In genomic region chr20:2264118-2264517, GRCh38 we compare ENCODE assay signal across 16 cellular contexts. TPM values are rescaled to one million over a fixed set of nuclear protein-coding genes. Genes with fewer than 3 reads are reported as not detected.
"Had no signal": no experiment of that assay in that cellular context is flagged by ENCODE, and none has a peak within 500 bp of the region (broad histone marks: within the 10 kb centered on the region; RNA-seq: fewer than 3 reads in every experiment).

No MANE protein-coding gene starts in this region.

- H3K27ac Mint-ChIP-seq: activated CD4-positive, alpha-beta memory T cell treated with anti-CD3 and anti-CD28 coated beads, Interleukin-2, amount 10 ng/mL, durations not matched to agents 7 days and 5 days; activated CD4-positive, alpha-beta T cell treated with anti-CD3 and anti-CD28 coated beads for 36 hours; activated naive CD8-positive, alpha-beta T cell treated with anti-CD3 and anti-CD28 coated beads for 36 hours; natural killer cell treated with Interleukin-12 subunit alpha and Interleukin-12 subunit beta and Interleukin-15 and Interleukin-18, amount 100 ng/mL, for 72 hours; stimulated activated naive CD8-positive, alpha-beta T cell treated with anti-CD3 and anti-CD28 coated beads, Interleukin-15, Interleukin-2, amounts not matched to agents 100 ng/mL and 50 ng/mL, for 24 hours had no signal

- DNase-seq: activated gamma-delta T cell; activated naive CD8-positive, alpha-beta T cell treated with anti-CD3 and anti-CD28 coated beads for 36 hours; activated T-cell treated with anti-CD3 and anti-CD28 coated beads, Interleukin-2, amount 50 U/mL, for 48 hours; dorsolateral prefrontal cortex; gastrocnemius medialis; stimulated activated CD4-positive, alpha-beta T cell treated with anti-CD3 and anti-CD28 coated beads, Interleukin-15, amount 100 ng/mL, for 24 hours; stimulated activated CD4-positive, alpha-beta T cell treated with anti-CD3 and anti-CD28 coated beads, Interleukin-4, amount 100 ng/mL, for 24 hours; testis had no signal

- H3K9me3 ChIP-seq: gastrocnemius medialis, testis, upper lobe of right lung had no signal

- H3K27me3 ChIP-seq: gastrocnemius medialis, testis, upper lobe of right lung had no signal

- H3K4me3 ChIP-seq: dorsolateral prefrontal cortex, gastrocnemius medialis, testis, upper lobe of right lung had no signal

- H3K36me3 ChIP-seq: gastrocnemius medialis, upper lobe of right lung had no signal

- H3K4me1 ChIP-seq: gastrocnemius medialis, testis, upper lobe of right lung had no signal

- H3K36me3 Mint-ChIP-seq: activated naive CD8-positive, alpha-beta T cell treated with anti-CD3 and anti-CD28 coated beads for 36 hours; natural killer cell treated with Interleukin-12 subunit alpha and Interleukin-12 subunit beta and Interleukin-15 and Interleukin-18, amount 100 ng/mL, for 72 hours had no signal

- H3K4me1 Mint-ChIP-seq: activated CD4-positive, alpha-beta T cell treated with anti-CD3 and anti-CD28 coated beads for 36 hours; activated naive CD8-positive, alpha-beta T cell treated with anti-CD3 and anti-CD28 coated beads for 36 hours had no signal

- H3K4me3 Mint-ChIP-seq: activated CD4-positive, alpha-beta memory T cell treated with anti-CD3 and anti-CD28 coated beads, Interleukin-2, amount 10 ng/mL, durations not matched to agents 7 days and 5 days; activated CD4-positive, alpha-beta T cell treated with anti-CD3 and anti-CD28 coated beads for 36 hours; activated naive CD8-positive, alpha-beta T cell treated with anti-CD3 and anti-CD28 coated beads for 36 hours; natural killer cell treated with Interleukin-12 subunit alpha and Interleukin-12 subunit beta and Interleukin-15 and Interleukin-18, amount 100 ng/mL, for 72 hours; stimulated activated naive CD8-positive, alpha-beta T cell treated with anti-CD3 and anti-CD28 coated beads, Interleukin-15, Interleukin-2, amounts not matched to agents 100 ng/mL and 50 ng/mL, for 24 hours had no signal

- H3K9me3 Mint-ChIP-seq: activated CD4-positive, alpha-beta memory T cell treated with anti-CD3 and anti-CD28 coated beads, Interleukin-2, amount 10 ng/mL, durations not matched to agents 7 days and 5 days; activated naive CD8-positive, alpha-beta T cell treated with anti-CD3 and anti-CD28 coated beads for 36 hours; natural killer cell treated with Interleukin-12 subunit alpha and Interleukin-12 subunit beta and Interleukin-15 and Interleukin-18, amount 100 ng/mL, for 72 hours; stimulated activated naive CD8-positive, alpha-beta T cell treated with anti-CD3 and anti-CD28 coated beads, Interleukin-15, Interleukin-2, amounts not matched to agents 100 ng/mL and 50 ng/mL, for 24 hours had no signal

- H3K27ac ChIP-seq: dorsolateral prefrontal cortex, gastrocnemius medialis, testis, upper lobe of right lung had no signal

RNA-seq across cellular contexts. Expression of gene TGM3, which starts 31.7 kb away (rescaled TPM):
- total RNA-seq: activated CD4-positive, alpha-beta memory T cell treated with anti-CD3 and anti-CD28 coated beads, Interleukin-2, amount 10 ng/mL, durations not matched to agents 7 days and 5 days; activated CD4-positive, alpha-beta T cell treated with anti-CD3 and anti-CD28 coated beads for 36 hours; activated naive CD8-positive, alpha-beta T cell treated with anti-CD3 and anti-CD28 coated beads for 36 hours; chondrocyte; gastrocnemius medialis; lung microvascular endothelial cell; natural killer cell treated with Interleukin-12 subunit alpha and Interleukin-12 subunit beta and Interleukin-15 and Interleukin-18, amount 100 ng/mL, for 72 hours; omental fat pad; upper lobe of right lung had no signal
